Comparison of ENCODE assay signal across 17 cellular contexts in the genomic region with DNA sequence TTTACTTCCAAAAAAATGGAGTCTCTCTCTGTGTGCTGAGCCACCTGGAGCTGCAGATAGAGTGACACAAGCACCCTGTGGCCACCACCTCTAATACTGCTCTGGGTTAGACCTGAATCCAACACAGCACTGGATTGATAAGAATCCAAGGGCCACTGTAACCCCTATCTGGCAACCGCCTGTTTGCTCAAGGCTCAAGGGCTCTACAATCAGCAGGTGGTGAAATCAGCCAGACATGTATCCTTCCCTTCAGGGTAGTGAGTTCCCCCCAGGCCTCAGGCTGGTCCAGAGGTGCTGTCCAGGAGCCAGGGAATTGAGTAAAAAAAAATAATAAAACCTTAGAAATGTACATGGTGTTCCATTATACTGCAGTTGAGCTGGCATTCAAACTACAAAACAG.
A peak's percentile ranks its signal among the peaks of the same experiment; 100 is the strongest.
DNase-seq lines count a peak whose midpoint lies in the region; ATAC-seq and TF ChIP-seq lines count a peak whose summit lies in the region.
"Had no signal": no experiment of that assay in that cellular context is flagged by ENCODE, and none has a peak within 500 bp of the region (broad histone marks: within the 10 kb centered on the region; RNA-seq: fewer than 3 reads in every experiment).

No MANE protein-coding gene starts in this region.

- no peaks in the 10 kb centered on the region for H3K27me3 Mint-ChIP-seq in neural progenitor cell (ENCODE audit: insufficient read depth, low read depth)
- H3K27me3 Mint-ChIP-seq: CD4-positive, CD25-positive, alpha-beta regulatory T cell had no signal

- no peaks in the 10 kb centered on the region for H3K36me3 Mint-ChIP-seq in neural progenitor cell
- H3K36me3 Mint-ChIP-seq: CD4-positive, CD25-positive, alpha-beta regulatory T cell had no signal

- H3K27ac Mint-ChIP-seq in neural progenitor cell = no peak overlapping the region
- H3K27ac Mint-ChIP-seq: CD4-positive, CD25-positive, alpha-beta regulatory T cell; HFFc6 had no signal

- H3K36me3 ChIP-seq in neural progenitor cell = no peaks in the 10 kb centered on the region
- H3K36me3 ChIP-seq: BLaER1 treated with 17β-estradiol and CSF1 and Interleukin-3, amounts not matched to agents 10 nM and 100 nM had no signal

- H3F3A ChIP-seq in neural progenitor cell (ENCODE audit: low read depth) = no peaks in the 10 kb centered on the region

- no peak overlapping the region for H3K4me3 ChIP-seq in neural progenitor cell
- H3K4me3 ChIP-seq: BLaER1 treated with 17β-estradiol and CSF1 and Interleukin-3, amounts not matched to agents 10 nM and 100 nM had no signal

- H3K4me2 ChIP-seq in neural progenitor cell = no peak overlapping the region
- H3K4me2 ChIP-seq: BLaER1 treated with 17β-estradiol and CSF1 and Interleukin-3, amounts not matched to agents 10 nM and 100 nM had no signal

- H3K4me1 Mint-ChIP-seq in neural progenitor cell = no peaks in the 10 kb centered on the region
- H3K4me1 Mint-ChIP-seq: CD4-positive, CD25-positive, alpha-beta regulatory T cell had no signal

- no peaks in the 10 kb centered on the region for H3K27me3 ChIP-seq in neural progenitor cell
- H3K27me3 ChIP-seq: BLaER1 treated with 17β-estradiol and CSF1 and Interleukin-3, amounts not matched to agents 10 nM and 100 nM had no signal

- H3K4me3 Mint-ChIP-seq in neural progenitor cell = no peak overlapping the region
- H3K4me3 Mint-ChIP-seq: CD4-positive, CD25-positive, alpha-beta regulatory T cell; HFFc6 had no signal

- peak; percentile 27 for DNase-seq in NCI-H2196 (lab: John Stamatoyannopoulos, UW; ENCODE audit: unreplicated experiment)
- DNase-seq in NCI-H2196 treated with DMSO at 0.1 percent for 48 hours (lab: John Stamatoyannopoulos, UW; ENCODE audit: unreplicated experiment) = no peak
- peak; percentile 7 for DNase-seq in COLO668 (lab: John Stamatoyannopoulos, UW; ENCODE audit: unreplicated experiment)
- peak; percentile 5 for DNase-seq in HuH-7 (ENCODE audit: low spot score)
- peak; percentile 22 for DNase-seq in NCI-H774 (lab: John Stamatoyannopoulos, UW)
- DNase-seq in neural progenitor cell (ENCODE audit: low spot score) = no peak
- DNase-seq: ACHN; Calu3; CD4-positive, CD25-positive, alpha-beta regulatory T cell; DND-41; GDM1; HCEC 1CT; HFFc6; IMR-90 had no signal

- H3K4me1 ChIP-seq in neural progenitor cell = no peaks in the 10 kb centered on the region
- H3K4me1 ChIP-seq: BLaER1 treated with 17β-estradiol and CSF1 and Interleukin-3, amounts not matched to agents 10 nM and 100 nM had no signal

- H3K9ac ChIP-seq in neural progenitor cell = no peak overlapping the region
- H3K9ac ChIP-seq: BLaER1 treated with 17β-estradiol and CSF1 and Interleukin-3, amounts not matched to agents 10 nM and 100 nM had no signal

- H3K9me3 Mint-ChIP-seq in neural progenitor cell = no peaks in the 10 kb centered on the region

- no peak overlapping the region for H3K27ac ChIP-seq in neural progenitor cell
- H3K27ac ChIP-seq: BLaER1 treated with 17β-estradiol and CSF1 and Interleukin-3, amounts not matched to agents 10 nM and 100 nM had no signal

- no peak overlapping the region for H2AFZ ChIP-seq in neural progenitor cell (replicated peaks)

- ATAC-seq in GM21423 (IDR thresholded peaks at IDR 0.05; ENCODE audit: unreplicated experiment) (no peak), GM21390 (IDR thresholded peaks at IDR 0.05; ENCODE audit: unreplicated experiment) (no peak)

- TF ChIP-seq CTCF in neural progenitor cell (IDR thresholded peaks at IDR 0.05) = no peak

- no peaks in the 10 kb centered on the region for H3K79me2 ChIP-seq in neural progenitor cell (ENCODE audit: low read depth)

- H4K20me1 ChIP-seq in neural progenitor cell (ENCODE audit: low read depth) = no peaks in the 10 kb centered on the region
- H4K20me1 ChIP-seq: BLaER1 treated with 17β-estradiol and CSF1 and Interleukin-3, amounts not matched to agents 10 nM and 100 nM had no signal

- H3K9me3 ChIP-seq in neural progenitor cell (ENCODE audit: low read depth) = no peaks in the 10 kb centered on the region

Comparison
In these comparisons a context has a peak if more than half of its experiments do, and no peak if none do; other contexts are left out.
1. DNase-seq: peak in NCI-H2196 (single experiment), COLO668 (single experiment), HuH-7 (single experiment) and NCI-H774 (single experiment); none in NCI-H2196 treated with DMSO at 0.1 percent for 48 hours (single experiment) and neural progenitor cell (single experiment).